In the genomic region with DNA sequence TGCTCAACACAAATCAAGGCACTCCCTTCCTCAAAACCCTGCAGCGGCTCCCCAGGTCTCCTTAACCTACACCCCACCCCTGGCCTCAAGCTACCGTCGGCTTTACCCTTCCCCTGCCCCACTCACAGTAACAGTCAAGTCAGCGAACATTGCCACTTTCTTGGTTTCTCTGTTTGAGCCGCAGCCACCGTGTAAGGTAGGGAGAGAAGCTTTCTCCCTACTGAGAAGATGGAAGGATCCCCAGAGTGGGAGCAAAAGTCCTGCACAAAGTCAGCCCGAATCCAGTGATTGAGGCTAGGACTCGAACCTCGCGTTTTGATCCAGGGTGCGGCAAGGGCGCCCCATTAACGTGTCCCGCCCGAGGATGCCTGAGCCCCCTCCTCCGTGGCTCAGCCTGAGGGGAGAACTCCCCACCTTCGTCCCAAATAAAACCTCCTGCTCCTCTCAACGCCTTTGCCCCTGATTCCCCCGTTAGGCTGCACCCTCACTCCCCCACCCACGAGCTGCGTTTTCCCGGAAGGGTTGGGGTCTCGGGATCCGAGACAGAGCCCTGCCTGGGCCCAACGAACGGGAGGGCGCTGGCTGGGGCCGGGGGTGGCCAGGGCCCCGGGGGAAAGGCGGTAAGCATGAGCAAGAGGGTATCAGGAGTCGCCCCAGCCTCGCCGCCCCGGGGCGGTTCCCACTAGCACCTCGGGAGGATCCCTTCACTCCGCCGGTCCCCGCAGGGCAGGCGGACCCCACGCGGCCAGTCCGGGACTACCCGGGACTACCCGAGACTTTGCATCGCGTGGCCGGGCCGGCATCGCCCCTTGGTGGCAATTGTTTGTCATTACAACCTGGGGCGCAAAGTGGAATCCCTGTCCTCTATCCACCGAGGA, we compare ENCODE assay signal across 8 cellular contexts. TPM values are rescaled to one million over a fixed set of nuclear protein-coding genes. Genes with fewer than 3 reads are reported as not detected.
DNase-seq lines count a peak whose midpoint lies in the region; ATAC-seq and TF ChIP-seq lines count a peak whose summit lies in the region.

No MANE protein-coding gene starts in this region.

- DNase-seq in COLO668 (lab: John Stamatoyannopoulos, UW; ENCODE audit: unreplicated experiment) = peak; percentile 24
- peak; percentile 60 for DNase-seq in HPDE6-E6E7 (ENCODE audit: extremely low spot score)
- DNase-seq in SKM-1 treated with dmso at 0.1 percent for 144 hours (lab: John Stamatoyannopoulos, UW; ENCODE audit: unreplicated experiment) = peak; percentile 46
- DNase-seq in activated naive CD8-positive, alpha-beta T cell treated with anti-CD3 and anti-CD28 coated beads, Interleukin-2, amount 50 U/mL, for 24 hours = peak; percentile 72
- peak; percentile 80 for DNase-seq in left cardiac atrium
- DNase-seq in progenitor cell of endocrine pancreas (ENCODE audit: low spot score, unreplicated experiment) = peak; percentile 71

- H3K9me3 Mint-ChIP-seq in activated naive CD8-positive, alpha-beta T cell treated with anti-CD3 and anti-CD28 coated beads, Interleukin-2, amount 50 U/mL, for 24 hours = no peaks in the 10 kb centered on the region
- H3K9me3 Mint-ChIP-seq in progenitor cell of endocrine pancreas (ENCODE audit: low read depth) = no peaks in the 10 kb centered on the region

- H3K4me3 Mint-ChIP-seq in activated naive CD8-positive, alpha-beta T cell treated with anti-CD3 and anti-CD28 coated beads, Interleukin-2, amount 50 U/mL, for 24 hours = no peak overlapping the region
- H3K4me3 Mint-ChIP-seq in progenitor cell of endocrine pancreas (ENCODE audit: low read depth) = no peak overlapping the region

- H3K27ac Mint-ChIP-seq in activated naive CD8-positive, alpha-beta T cell treated with anti-CD3 and anti-CD28 coated beads, Interleukin-2, amount 50 U/mL, for 24 hours = no peak overlapping the region
- no peak overlapping the region for H3K27ac Mint-ChIP-seq in progenitor cell of endocrine pancreas

- TF ChIP-seq CTCF in progenitor cell of endocrine pancreas (IDR thresholded peaks at IDR 0.05; ENCODE audit: unreplicated experiment) = peak; percentile 88

- H3K27me3 Mint-ChIP-seq in activated naive CD8-positive, alpha-beta T cell treated with anti-CD3 and anti-CD28 coated beads, Interleukin-2, amount 50 U/mL, for 24 hours = peaks cover 20% of the 10 kb centered on the region
- H3K27me3 Mint-ChIP-seq in progenitor cell of endocrine pancreas = peaks cover 28% of the 10 kb centered on the region

- no peaks in the 10 kb centered on the region for H3K4me1 Mint-ChIP-seq in activated naive CD8-positive, alpha-beta T cell treated with anti-CD3 and anti-CD28 coated beads, Interleukin-2, amount 50 U/mL, for 24 hours
- no peaks in the 10 kb centered on the region for H3K4me1 Mint-ChIP-seq in progenitor cell of endocrine pancreas (ENCODE audit: low read depth)

- intact Hi-C loops in left cardiac atrium (cut with DNase I) = loop anchor here (2.0 kb wide), 1 partner anchor 50 kb away; no protein-coding TSS in a partner anchor

- peak; percentile 82 for ATAC-seq in activated naive CD8-positive, alpha-beta T cell treated with anti-CD3 and anti-CD28 coated beads, Interleukin-2, amount 50 U/mL, for 24 hours
- ATAC-seq in left cardiac atrium (peak; percentile 93 to 96), GM19397 (IDR thresholded peaks at IDR 0.05; ENCODE audit: unreplicated experiment) (no peak), HG02759 (IDR thresholded peaks at IDR 0.05; ENCODE audit: unreplicated experiment) (no peak)

- H3K36me3 Mint-ChIP-seq in activated naive CD8-positive, alpha-beta T cell treated with anti-CD3 and anti-CD28 coated beads, Interleukin-2, amount 50 U/mL, for 24 hours (ENCODE audit: low read depth) = no peaks in the 10 kb centered on the region
- H3K36me3 Mint-ChIP-seq in progenitor cell of endocrine pancreas (ENCODE audit: insufficient read depth) = no peaks in the 10 kb centered on the region

RNA-seq across cellular contexts. Expression of gene NAGS, which starts 9.9 kb away (rescaled TPM):
- total RNA-seq in left cardiac atrium = 1 to 10 TPM; 1.3 to 1.4 TPM
- 0.69 and 0.89 TPM in 2 replicates for total RNA-seq in progenitor cell of endocrine pancreas

RNA-seq across cellular contexts. Expression of gene TMEM101, which starts 20.3 kb away (rescaled TPM):
- 10 to 100 TPM; 16.1 to 17.5 TPM for total RNA-seq in left cardiac atrium
- total RNA-seq in progenitor cell of endocrine pancreas = 27.5 and 28.9 TPM in 2 replicates

RNA-seq across cellular contexts. Expression of gene PYY, which starts 40.8 kb away (rescaled TPM):
- not detected for total RNA-seq in left cardiac atrium
- 0.84 and 1.1 TPM in 2 replicates for total RNA-seq in progenitor cell of endocrine pancreas

RNA-seq across cellular contexts. Expression of gene PPY, which starts 52.2 kb away (rescaled TPM):
- not detected for total RNA-seq in left cardiac atrium
- 0.78 TPM in 1 of 2 replicates, not detected in the other for total RNA-seq in progenitor cell of endocrine pancreas

Comparison
In these comparisons a context has a peak if more than half of its experiments do, and no peak if none do; other contexts are left out.
1. DNase-seq: peak in every context shown above with its lines; median percentile 80 in left cardiac atrium; 72 in activated naive CD8-positive, alpha-beta T cell treated with anti-CD3 and anti-CD28 coated beads, Interleukin-2, amount 50 U/mL, for 24 hours; 71 in progenitor cell of endocrine pancreas; 60 in HPDE6-E6E7; 46 in SKM-1 treated with dmso at 0.1 percent for 144 hours; 24 in COLO668.
2. ATAC-seq: peak in activated naive CD8-positive, alpha-beta T cell treated with anti-CD3 and anti-CD28 coated beads, Interleukin-2, amount 50 U/mL, for 24 hours (single experiment) and left cardiac atrium (2 of 2); none in GM19397 (single experiment) and HG02759 (single experiment).